33 cellular contexts compared by ENCODE assay signal in genomic region chr2:223596208-223596607, GRCh38. TPM values are rescaled to one million over a fixed set of nuclear protein-coding genes. Genes with fewer than 3 reads are reported as not detected.
"Had no signal": no experiment of that assay in that cellular context is flagged by ENCODE, and none has a peak within 500 bp of the region (broad histone marks: within the 10 kb centered on the region; RNA-seq: fewer than 3 reads in every experiment).

No MANE protein-coding gene starts in this region.

- H3K27ac ChIP-seq: ascending aorta, breast epithelium, PC-9, RWPE1 had no signal

- H3K27me3 Mint-ChIP-seq: activated CD8-positive, alpha-beta T cell treated with anti-CD3 and anti-CD28 coated beads for 36 hours; activated naive CD8-positive, alpha-beta T cell treated with anti-CD3 and anti-CD28 coated beads, Interleukin-2, amount 10 ng/mL, durations not matched to agents 7 days and 5 days had no signal

- H3K36me3 Mint-ChIP-seq: activated naive CD4-positive, alpha-beta T cell treated with anti-CD3 and anti-CD28 coated beads, Interleukin-2, amount 50 U/mL, for 24 hours; activated naive CD8-positive, alpha-beta T cell treated with anti-CD3 and anti-CD28 coated beads, Interleukin-2, amount 10 ng/mL, durations not matched to agents 7 days and 5 days had no signal

- H3K4me3 Mint-ChIP-seq: activated CD4-positive, alpha-beta T cell treated with anti-CD3 and anti-CD28 coated beads, Interleukin-2, amount 10 ng/mL, durations not matched to agents 24 days and 14 days; activated CD8-positive, alpha-beta T cell treated with anti-CD3 and anti-CD28 coated beads for 36 hours; activated naive CD4-positive, alpha-beta T cell treated with anti-CD3 and anti-CD28 coated beads, Interleukin-2, amount 50 U/mL, for 24 hours; activated naive CD8-positive, alpha-beta T cell treated with anti-CD3 and anti-CD28 coated beads, Interleukin-2, amount 10 ng/mL, durations not matched to agents 7 days and 5 days; activated T-cell treated with anti-CD3 and anti-CD28 coated beads, Interleukin-2, amount 50 U/mL, for 24 hours had no signal

- H3K9me3 Mint-ChIP-seq: activated CD4-positive, alpha-beta T cell treated with anti-CD3 and anti-CD28 coated beads, Interleukin-2, amount 10 ng/mL, durations not matched to agents 24 days and 14 days; activated CD8-positive, alpha-beta T cell treated with anti-CD3 and anti-CD28 coated beads for 36 hours; activated T-cell treated with anti-CD3 and anti-CD28 coated beads, Interleukin-2, amount 50 U/mL, for 24 hours; activated T-helper 2 cell treated with anti-CD3 and anti-CD28 coated beads, Interferon-gamma antibody, Interleukin-2, Interleukin-4, amounts not matched to agents 10 μg/mL and 5 μg/mL and 100 μg/mL, durations not matched to agents 14 hours and 24 hours and 36 hours had no signal

- H3K4me1 Mint-ChIP-seq: activated CD4-positive, alpha-beta T cell treated with anti-CD3 and anti-CD28 coated beads, Interleukin-2, amount 10 ng/mL, durations not matched to agents 24 days and 14 days; activated naive CD4-positive, alpha-beta T cell treated with anti-CD3 and anti-CD28 coated beads, Interleukin-2, amount 50 U/mL, for 24 hours; activated naive CD8-positive, alpha-beta T cell treated with anti-CD3 and anti-CD28 coated beads, Interleukin-2, amount 10 ng/mL, durations not matched to agents 7 days and 5 days had no signal

- H3K27me3 ChIP-seq: ascending aorta, breast epithelium, MG63 had no signal

- H2AFZ ChIP-seq: PC-9 had no signal

- H3K4me1 ChIP-seq: ascending aorta, breast epithelium had no signal

- H3K4me2 ChIP-seq: PC-9 had no signal

- DNase-seq: activated CD4-positive, alpha-beta T cell treated with anti-CD3 and anti-CD28 coated beads, Interleukin-2, amount 10 ng/mL, durations not matched to agents 24 days and 14 days; activated CD4-positive, alpha-beta T cell treated with anti-CD3 and anti-CD28 coated beads, Interleukin-2, amount 50 U/mL, for 4 hours; activated CD8-positive, alpha-beta T cell treated with anti-CD3 and anti-CD28 coated beads for 36 hours; activated gamma-delta T cell; activated naive CD4-positive, alpha-beta T cell treated with Interleukin-2 at 50 U/mL for 16 hours; activated naive CD8-positive, alpha-beta T cell treated with anti-CD3 and anti-CD28 coated beads, Interleukin-2, amount 10 ng/mL, durations not matched to agents 7 days and 5 days; activated T-cell treated with anti-CD3 and anti-CD28 coated beads, Interleukin-2, amount 50 U/mL, for 24 hours; amygdala; Karpas-422; MG63; NCI-H1048; NCI-H1105 treated with DMSO at 0.1 percent for 48 hours; NCI-H1436; NCI-H1694; NCI-H2029; NCI-H2171 treated with DMSO at 0.1 percent for 48 hours; NCI-H2227 treated with DMSO at 0.1 percent for 48 hours; NCI-H446; NCI-H510A treated with DMSO at 0.1 percent for 48 hours; NCI-H526 treated with DMSO at 0.1 percent for 48 hours; NCI-H82; PC-9; SIG-M5; T1000 had no signal

- H3K27ac Mint-ChIP-seq: activated CD4-positive, alpha-beta T cell treated with anti-CD3 and anti-CD28 coated beads, Interleukin-2, amount 10 ng/mL, durations not matched to agents 24 days and 14 days; activated CD8-positive, alpha-beta T cell treated with anti-CD3 and anti-CD28 coated beads for 36 hours; activated naive CD4-positive, alpha-beta T cell treated with anti-CD3 and anti-CD28 coated beads, Interleukin-2, amount 50 U/mL, for 24 hours; activated naive CD8-positive, alpha-beta T cell treated with anti-CD3 and anti-CD28 coated beads, Interleukin-2, amount 10 ng/mL, durations not matched to agents 7 days and 5 days; activated T-cell treated with anti-CD3 and anti-CD28 coated beads, Interleukin-2, amount 50 U/mL, for 24 hours; activated T-helper 2 cell treated with anti-CD3 and anti-CD28 coated beads, Interferon-gamma antibody, Interleukin-2, Interleukin-4, amounts not matched to agents 10 μg/mL and 5 μg/mL and 100 μg/mL, durations not matched to agents 14 hours and 24 hours and 36 hours had no signal

- H3K9me3 ChIP-seq: ascending aorta, breast epithelium, MG63 had no signal

- H3K36me3 ChIP-seq: ascending aorta, breast epithelium, MG63 had no signal

- H3K4me3 ChIP-seq: ascending aorta, breast epithelium, MG63, PC-9 had no signal

RNA-seq across cellular contexts. Expression of gene SCG2, which starts 6.0 kb away (rescaled TPM):
- total RNA-seq: activated CD4-positive, alpha-beta T cell treated with anti-CD3 and anti-CD28 coated beads, Interleukin-2, amount 10 ng/mL, durations not matched to agents 24 days and 14 days; activated CD8-positive, alpha-beta memory T cell treated with anti-CD3 and anti-CD28 coated beads for 36 hours; activated CD8-positive, alpha-beta T cell treated with anti-CD3 and anti-CD28 coated beads for 36 hours; activated naive CD8-positive, alpha-beta T cell treated with anti-CD3 and anti-CD28 coated beads, Interleukin-2, amount 10 ng/mL, durations not matched to agents 7 days and 5 days; activated T-helper 2 cell treated with anti-CD3 and anti-CD28 coated beads, Interferon-gamma antibody, Interleukin-2, Interleukin-4, amounts not matched to agents 10 μg/mL and 5 μg/mL and 100 μg/mL, durations not matched to agents 14 hours and 24 hours and 36 hours; Right ventricle myocardium inferior; T-helper 1 cell treated with Interleukin-12 subunit alpha and Interleukin-12 subunit beta and Interleukin-4 antibody, amounts not matched to agents 30 ng/mL and 1 ng/mL, for 36 hours; T-helper 2 cell treated with Interferon-gamma antibody and Interleukin-4, amounts not matched to agents 100 ng/mL and 5 ng/mL, for 36 hours had no signal
